Comparison of ENCODE assay signal across 25 cellular contexts in genomic region chr7:104152468-104152867, GRCh38. TPM values are rescaled to one million over a fixed set of nuclear protein-coding genes. Genes with fewer than 3 reads are reported as not detected.
DNase-seq lines count a peak whose midpoint lies in the region; ATAC-seq, FAIRE-seq and TF ChIP-seq lines count a peak whose summit lies in the region.
"Had no signal": no experiment of that assay in that cellular context is flagged by ENCODE, and none has a peak within 500 bp of the region (broad histone marks: within the 10 kb centered on the region; RNA-seq: fewer than 3 reads in every experiment).

No MANE protein-coding gene starts in this region.

- CTCF ChIA-PET in HepG2 (lab: Yijun Ruan, JAX; ENCODE audit: low intra/inter-chr PET ratio, low total read pairs): no interaction called here
- CTCF ChIA-PET in A549 (lab: Yijun Ruan, JAX): interaction anchor here (2.2 to 2.4 kb wide), 2 partner anchors 579 to 705 kb away, joined by 4 to 8 read pairs; no protein-coding TSS in a partner anchor
- CTCF ChIA-PET in K562 (lab: Yijun Ruan, JAX; ENCODE audit: low intra/inter-chr PET ratio): no interaction called here

- 95% methylated on average over 1 of the region's 1 CpG for WGBS in HepG2 (ENCODE audit: low lambda C conversion rate)
- WGBS in right lobe of liver (ENCODE audit: insufficient coverage, low coverage, low lambda C conversion rate, missing lambda C conversion rate): 100% methylated on average over 1 of the region's 1 CpG
- 80% methylated on average over 1 of the region's 1 CpG for WGBS in A549 (ENCODE audit: missing lambda C conversion rate)
- WGBS in K562 (ENCODE audit: insufficient coverage, low coverage, missing lambda C conversion rate): 79% methylated on average over 1 of the region's 1 CpG

- DNase-seq in HepG2 (ENCODE audit: low spot score): no peak
- DNase-seq in right lobe of liver: no peak
- no peak for DNase-seq in A549 (ENCODE audit: low read depth in 1 of 2, low spot score in 1 of 2)
- DNase-seq in K562 (ENCODE audit: extremely low read depth in 1 of 4, low spot score in 3 of 4): no peak
- DNase-seq in NK-92 (lab: John Stamatoyannopoulos, UW; ENCODE audit: unreplicated experiment): no peak
- no peak for DNase-seq in NCI-H2196 treated with DMSO at 0.1 percent for 48 hours (lab: John Stamatoyannopoulos, UW; ENCODE audit: unreplicated experiment)
- DNase-seq: 8988T; ACHN; BE2C; CD4-positive, alpha-beta memory T cell; CD4-positive, CD25-positive, alpha-beta regulatory T cell; CD8-positive, alpha-beta memory T cell; COR-L47; DMS 273 treated with DMSO at 0.1 percent for 48 hours; DMS153; DMS53; DMS79; DND-41; EL; GDM1 had no signal

- TF ChIP-seq RAD21 in HepG2 (CRISPR knock-in tag; IDR thresholded peaks at IDR 0.05) (no peak), A549 (conservative IDR thresholded peaks at IDR 0.05 in 1 of 2, IDR thresholded peaks at IDR 0.05 in 1 of 2) (no peak), K562 (CRISPR knock-in tag; conservative IDR thresholded peaks at IDR 0.05 in 1 of 2, IDR thresholded peaks at IDR 0.05 in 1 of 2) (no peak)

- BruUV-seq in HepG2 (replicated peaks; lab: Mats Ljungman, UMichigan) (no TSS peak), K562 (replicated peaks; lab: Mats Ljungman, UMichigan) (no TSS peak)

- H3K9me1 ChIP-seq in K562 (ENCODE audit: control insufficient read depth, insufficient read depth, low read length): no peaks in the 10 kb centered on the region

- H2AFZ ChIP-seq in HepG2 (ENCODE audit: low read length): no peak overlapping the region
- no peak overlapping the region for H2AFZ ChIP-seq in K562 (ENCODE audit: low read depth, low read length)

- FAIRE-seq in HepG2 (lab: Jason Lieb, UNC) (no peak), A549 (lab: Jason Lieb, UNC) (no peak), K562 (lab: Jason Lieb, UNC) (no peak)
- FAIRE-seq: GM12878, GM12892, GM18507 had no signal

- no peak for TF ChIP-seq EP300 in HepG2 (IDR thresholded peaks at IDR 0.05; ENCODE audit: low read depth in 2 of 2, low read length in 2 of 2)
- no peak for TF ChIP-seq EP300 in HepG2 (CRISPR knock-in tag; IDR thresholded peaks at IDR 0.05; ENCODE audit: borderline replicate concordance)
- no peak for TF ChIP-seq EP300 in A549 (IDR thresholded peaks at IDR 0.05)
- TF ChIP-seq EP300 in K562 (IDR thresholded peaks at IDR 0.05; ENCODE audit: low read length): no peak

- no peak for TF ChIP-seq POLR2A in HepG2 (IDR thresholded peaks at IDR 0.05; ENCODE audit: insufficient read depth in 1 of 2, low read depth in 2 of 2, low read length in 2 of 2)
- TF ChIP-seq POLR2A in right lobe of liver (IDR thresholded peaks at IDR 0.05): no peak
- no peak for TF ChIP-seq POLR2A in A549 (IDR thresholded peaks at IDR 0.05; ENCODE audit: low read length)
- no peak for TF ChIP-seq POLR2A in K562 (conservative IDR thresholded peaks at IDR 0.05)

- H4K20me1 ChIP-seq in HepG2 (ENCODE audit: insufficient read depth, low read length) (no peaks in the 10 kb centered on the region), K562 (replicated peaks; ENCODE audit: control insufficient read depth, insufficient read depth, low read length) (no peaks in the 10 kb centered on the region)

- no peak overlapping the region for H3K27ac ChIP-seq in HepG2 (ENCODE audit: extremely low read length, insufficient read depth, low read length)
- no peak overlapping the region for H3K27ac ChIP-seq in right lobe of liver
- no peak overlapping the region for H3K27ac ChIP-seq in A549
- no peak overlapping the region for H3K27ac ChIP-seq in K562 (ENCODE audit: extremely low read depth, low read depth, low read length)
- H3K27ac ChIP-seq: BLaER1 had no signal

- ATAC-seq in HepG2: no peak
- ATAC-seq in right lobe of liver: no peak
- no peak for ATAC-seq in A549
- ATAC-seq in K562: no peak
- no peak for ATAC-seq in HG03432 (IDR thresholded peaks at IDR 0.05; ENCODE audit: unreplicated experiment)
- ATAC-seq: GM12878 had no signal

- no peaks in the 10 kb centered on the region for H3K79me2 ChIP-seq in HepG2 (ENCODE audit: insufficient read depth, low read length)
- peaks cover 4% of the 10 kb centered on the region; the same call in 1 of the 3 replicates for H3K79me2 ChIP-seq in K562 (ENCODE audit: control insufficient read depth, insufficient read depth, low read length)

- peaks cover 35% of the 10 kb centered on the region for H3K4me1 ChIP-seq in HepG2 (ENCODE audit: insufficient read depth, low read length)
- no peaks in the 10 kb centered on the region for H3K4me1 ChIP-seq in right lobe of liver
- no peaks in the 10 kb centered on the region for H3K4me1 ChIP-seq in A549
- H3K4me1 ChIP-seq in K562 (replicated peaks in 1 of 2; ENCODE audit: control insufficient read depth in 2 of 2, insufficient read depth in 2 of 2, low read length in 2 of 2): no peaks in the 10 kb centered on the region
- H3K4me1 ChIP-seq: BE2C, BLaER1 had no signal

- H3K9me3 ChIP-seq in HepG2 (ENCODE audit: low read length) (no peaks in the 10 kb centered on the region), right lobe of liver (no peaks in the 10 kb centered on the region), A549 (no peaks in the 10 kb centered on the region), K562 (replicated peaks; ENCODE audit: control insufficient read depth, insufficient read depth, low read depth, low read length) (no peaks in the 10 kb centered on the region)
- H3K9me3 ChIP-seq: BE2C, BLaER1 had no signal

- no peaks in the 10 kb centered on the region for H3K27me3 ChIP-seq in HepG2 (ENCODE audit: control insufficient read depth in 1 of 2, insufficient read depth in 2 of 2, low read length in 2 of 2)
- no peaks in the 10 kb centered on the region for H3K27me3 ChIP-seq in right lobe of liver
- no peaks in the 10 kb centered on the region for H3K27me3 ChIP-seq in K562 (ENCODE audit: control insufficient read depth in 2 of 2, insufficient read depth in 2 of 2, low read length in 2 of 2)
- H3K27me3 ChIP-seq: BE2C, BLaER1 had no signal

- no peak for TF ChIP-seq CTCF in HepG2 (CRISPR knock-in tag; IDR thresholded peaks at IDR 0.05)
- no peak for TF ChIP-seq CTCF in right lobe of liver (IDR thresholded peaks at IDR 0.05)
- no peak for TF ChIP-seq CTCF in A549 (IDR thresholded peaks at IDR 0.05)
- TF ChIP-seq CTCF in K562 (IDR thresholded peaks at IDR 0.05 in 2 of 3, conservative IDR thresholded peaks at IDR 0.05 in 1 of 3; ENCODE audit: insufficient read depth in 2 of 3, low read depth in 1 of 3, low read length in 3 of 3): no peak

- H3K36me3 ChIP-seq in HepG2 (replicated peaks in 1 of 2; ENCODE audit: control insufficient read depth in 1 of 2, insufficient read depth in 2 of 2, low read length in 2 of 2): peaks cover 0 to 6% of the 10 kb centered on the region in 2 experiments; a peak in 2 of 5 replicates
- no peaks in the 10 kb centered on the region for H3K36me3 ChIP-seq in right lobe of liver
- peaks cover 37% of the 10 kb centered on the region; the same call in 1 of the 3 replicates for H3K36me3 ChIP-seq in K562 (ENCODE audit: control insufficient read depth, insufficient read depth, low read length)

- H3K9ac ChIP-seq in HepG2 (ENCODE audit: insufficient read depth, low read depth, low read length) (no peak overlapping the region), K562 (ENCODE audit: insufficient read depth in 1 of 2, low read depth in 2 of 2, low read length in 2 of 2) (no peak overlapping the region)
- H3K9ac ChIP-seq: BLaER1 had no signal

- intact Hi-C loops in HepG2 (cut with micrococcal nuclease; ENCODE audit: unreplicated experiment): loop anchor here (10.0 kb wide), 3 partner anchors 48 to 708 kb away; partner anchors contain the start of genes RELN and SLC26A5
- intact Hi-C loops in right lobe of liver (cut with DNase I): loop anchor here in 1 of 2 donors (10.0 kb wide), 1 partner anchor 568 kb away; no protein-coding TSS in a partner anchor
- intact Hi-C loops in K562 (cut with micrococcal nuclease): loop anchor here (10.0 kb wide), 1 partner anchor 388 kb away; no protein-coding TSS in a partner anchor

- in situ Hi-C loops in HepG2 (cut with HindIII; ENCODE audit: extremely low pct_ligation_motif_present, low pct_unique_long_range_greater_than_20kb) (loop anchor here (25.0 kb wide), 1 partner anchor 715 kb away; the partner anchor contains the start of gene SLC26A5), K562 (cut with MboI) (loop anchor here (10.0 kb wide), 1 partner anchor 158 kb away; no protein-coding TSS in a partner anchor)

- H3K4me2 ChIP-seq in HepG2 (ENCODE audit: low read depth, low read length) (no peak overlapping the region), A549 (no peak overlapping the region), K562 (ENCODE audit: insufficient read depth, low read length) (no peak overlapping the region)
- H3K4me2 ChIP-seq: BLaER1 had no signal

- H3K4me3 ChIP-seq in HepG2 (replicated peaks in 1 of 3; ENCODE audit: insufficient read depth in 1 of 3, low read depth in 2 of 3, low read length in 3 of 3) (no peak overlapping the region), right lobe of liver (no peak overlapping the region), A549 (no peak overlapping the region), K562 (no peak overlapping the region)
- H3K4me3 ChIP-seq: BLaER1, GM12878 had no signal

- POLR2A ChIA-PET in HepG2 (lab: Yijun Ruan, JAX) (no interaction called here), A549 (lab: Yijun Ruan, JAX) (no interaction called here), K562 (lab: Yijun Ruan, JAX) (no interaction called here)

RNA-seq across cellular contexts. Expression of gene ORC5, which starts 55.3 kb away (rescaled TPM):
- 18.6 and 18.8 TPM in 2 replicates for total RNA-seq in HepG2 (2016; rRNA removed; fragmentation: Illumina TruSeq; extraction: Trizol)
- 7.2 and 8.0 TPM in 2 replicates for total RNA-seq in HepG2 (2016; cell fraction: cytosol; rRNA removed; fragmentation: Illumina TruSeq; extraction: Trizol; ENCODE audit: low read depth)
- total RNA-seq in HepG2 (2016; cell fraction: insoluble cytoplasmic fraction; rRNA removed; fragmentation: Illumina TruSeq; extraction: Trizol): 18.7 and 19.4 TPM in 2 replicates
- 6.4 and 7.0 TPM in 2 replicates for total RNA-seq in HepG2 (2016; cell fraction: membrane; rRNA removed; fragmentation: Illumina TruSeq; extraction: Trizol)
- total RNA-seq in HepG2 (2016; cell fraction: nucleus; rRNA removed; fragmentation: Illumina TruSeq; extraction: Trizol): 28.4 and 33.0 TPM in 2 replicates
- polyA plus RNA-seq in HepG2 (2011; rRNA removed): 3.1 and 4.8 TPM in 2 replicates
- polyA plus RNA-seq in HepG2 (2011; cell fraction: cytosol; rRNA removed): 2.1 and 3.1 TPM in 2 replicates
- polyA plus RNA-seq in HepG2 (2011; cell fraction: nucleus; rRNA removed): 3.6 and 5.6 TPM in 2 replicates
- 10.9 and 11.1 TPM in 2 replicates for polyA plus RNA-seq in HepG2 (2012)
- polyA plus RNA-seq in HepG2 (2016; cell fraction: cytosol; fragmentation: Illumina TruSeq; extraction: Trizol; ENCODE audit: low read depth): 2.5 and 2.9 TPM in 2 replicates
- 17.4 and 19.1 TPM in 2 replicates for polyA plus RNA-seq in HepG2 (2016; cell fraction: insoluble cytoplasmic fraction; fragmentation: Illumina TruSeq; extraction: Trizol; ENCODE audit: low read depth)
- 3.0 and 3.4 TPM in 2 replicates for polyA plus RNA-seq in HepG2 (2016; cell fraction: membrane; fragmentation: Illumina TruSeq; extraction: Trizol; ENCODE audit: low read depth)
- polyA plus RNA-seq in HepG2 (2016; cell fraction: nucleus; fragmentation: Illumina TruSeq; extraction: Trizol; ENCODE audit: insufficient read depth, low read depth): 20.0 and 22.1 TPM in 2 replicates
- polyA minus RNA-seq in HepG2 (2011; rRNA and poly(A)+ RNA removed; ENCODE audit: low replicate concordance): 16.6 and 48.2 TPM in 2 replicates
- polyA minus RNA-seq in HepG2 (2011; cell fraction: cytosol; rRNA and poly(A)+ RNA removed): 4.1 and 4.8 TPM in 2 replicates
- polyA minus RNA-seq in HepG2 (2011; cell fraction: nucleus; rRNA and poly(A)+ RNA removed): 26.6 and 34.5 TPM in 2 replicates
- 10 to 100 TPM in 5 of 6 experiments, 1 to 10 TPM in 1; 6.7 to 16.6 (median 12.4) TPM for total RNA-seq in right lobe of liver
- 17.8 and 26.5 TPM in 2 replicates for polyA plus RNA-seq in A549 (2011; rRNA removed)
- 4.1 TPM in 2 replicates for polyA plus RNA-seq in A549 (2012; cell fraction: cytosol; rRNA removed)
- polyA plus RNA-seq in A549 (2012; cell fraction: nucleus; rRNA removed): 2.0 and 5.3 TPM in 2 replicates
- 28.4 to 32.1 TPM (median 29.5 TPM) in 3 replicates for polyA plus RNA-seq in A549 (2017; fragmentation: RNase III; extraction: RNeasy Plus Mini Kit Qiagen cat#74134 plus additional on column Dnase treatment)
- 9.2 and 9.4 TPM in 2 replicates for polyA minus RNA-seq in A549 (2011; rRNA and poly(A)+ RNA removed)
- total RNA-seq in K562 (2011; cell fraction: chromatin; rRNA removed; ENCODE audit: low replicate concordance): 71.7 and 74.2 TPM in 2 replicates
- total RNA-seq in K562 (2011; cell fraction: nucleolus; rRNA removed): 22.4 and 23.2 TPM in 2 replicates
- total RNA-seq in K562 (2011; cell fraction: nucleoplasm; rRNA removed): 35.6 and 44.9 TPM in 2 replicates
- 38.2 and 42.0 TPM in 2 replicates for total RNA-seq in K562 (2014; rRNA removed)
- 54.1 and 62.0 TPM in 2 replicates for total RNA-seq in K562 (2014; rRNA removed; fragmentation: Illumina TruSeq; extraction: Trizol)
- 52.8 and 57.8 TPM in 2 replicates for total RNA-seq in K562 (2015; rRNA removed; fragmentation: Illumina TruSeq; extraction: Trizol)
- 54.8 and 64.0 TPM in 2 replicates for total RNA-seq in K562 (2021)
- 16.6 and 29.8 TPM in 2 replicates for polyA plus RNA-seq in K562 (2011; rRNA removed)
- 12.1 and 15.0 TPM in 2 replicates for polyA plus RNA-seq in K562 (2011; cell fraction: cytosol; rRNA removed)
- 28.3 and 54.1 TPM in 2 replicates for polyA plus RNA-seq in K562 (2011; cell fraction: nucleus; rRNA removed)
- 31.5 and 90.8 TPM in 2 replicates for polyA plus RNA-seq in K562 (2012)
- polyA plus RNA-seq in K562 (2014; fragmentation: Illumina TruSeq; extraction: Trizol): 65.6 and 72.3 TPM in 2 replicates
- 100 to 1,000 TPM; 125 to 136 TPM for polyA plus RNA-seq in K562 (2014; fragmentation: Nextera tagmentation; extraction: Ambion mirVana)
- polyA plus RNA-seq in K562 (2014; rRNA removed): 44.7 and 47.1 TPM in 2 replicates
- polyA minus RNA-seq in K562 (2011; rRNA and poly(A)+ RNA removed): 29.6 and 34.7 TPM in 2 replicates
- polyA minus RNA-seq in K562 (2011; cell fraction: cytosol; rRNA and poly(A)+ RNA removed): 9.6 and 21.2 TPM in 2 replicates
- polyA minus RNA-seq in K562 (2011; cell fraction: nucleus; rRNA and poly(A)+ RNA removed): 33.4 and 39.3 TPM in 2 replicates

Comparison
In these comparisons a context has a peak if more than half of its experiments do, and no peak if none do; other contexts are left out.
1. Of the 241 proteins assayed by ChIP-seq in both HepG2 and K562: peak only in HepG2: MAFF and MAFK; only in K562: none; in both: none; in neither: 239.